Comparison of ENCODE assay signal across 27 cellular contexts in genomic region chrY:7815921-7816320, GRCh38.
"Had no signal": no experiment of that assay in that cellular context is flagged by ENCODE, and none has a peak within 500 bp of the region (broad histone marks: within the 10 kb centered on the region; RNA-seq: fewer than 3 reads in every experiment).

No MANE protein-coding gene starts in this region.

- H3K27me3 Mint-ChIP-seq: activated B cell treated with CpG ODN at 0.5 μM for 24 hours; activated CD4-positive, alpha-beta memory T cell treated with anti-CD3 and anti-CD28 coated beads, Interleukin-2, amount 10 ng/mL, durations not matched to agents 7 days and 5 days; activated CD4-positive, alpha-beta T cell treated with anti-CD3 and anti-CD28 coated beads for 36 hours; activated naive CD8-positive, alpha-beta T cell treated with anti-CD3 and anti-CD28 coated beads, Interleukin-2, amount 10 ng/mL, durations not matched to agents 7 days and 5 days; naive thymus-derived CD4-positive, alpha-beta T cell; stimulated activated naive CD8-positive, alpha-beta T cell treated with anti-CD3 and anti-CD28 coated beads, Interleukin-15, Interleukin-2, amounts not matched to agents 100 ng/mL and 50 ng/mL, for 24 hours; T-helper 17 cell had no signal

- H3K36me3 Mint-ChIP-seq: activated naive CD8-positive, alpha-beta T cell treated with anti-CD3 and anti-CD28 coated beads, Interleukin-2, amount 10 ng/mL, durations not matched to agents 7 days and 5 days; naive thymus-derived CD4-positive, alpha-beta T cell had no signal

- H3K36me3 ChIP-seq: cardiac muscle cell, esophagus muscularis mucosa, gastrocnemius medialis, left lung, ovary, prostate gland, right atrium auricular region, thyroid gland, upper lobe of right lung had no signal

- H3K27ac Mint-ChIP-seq: activated B cell treated with CpG ODN at 0.5 μM for 24 hours; activated CD4-positive, alpha-beta memory T cell treated with anti-CD3 and anti-CD28 coated beads, Interleukin-2, amount 10 ng/mL, durations not matched to agents 7 days and 5 days; activated CD4-positive, alpha-beta T cell treated with anti-CD3 and anti-CD28 coated beads for 36 hours; activated naive CD4-positive, alpha-beta T cell treated with anti-CD3 and anti-CD28 coated beads for 36 hours; activated naive CD8-positive, alpha-beta T cell treated with anti-CD3 and anti-CD28 coated beads, Interleukin-2, amount 10 ng/mL, durations not matched to agents 7 days and 5 days; activated T-cell treated with anti-CD3 and anti-CD28 coated beads, Interleukin-2, amount 50 U/mL, for 72 hours; naive thymus-derived CD4-positive, alpha-beta T cell; stimulated activated naive CD8-positive, alpha-beta T cell treated with anti-CD3 and anti-CD28 coated beads, Interleukin-15, Interleukin-2, amounts not matched to agents 100 ng/mL and 50 ng/mL, for 24 hours; T-helper 17 cell had no signal

- DNase-seq: activated B cell treated with CpG ODN at 0.5 μM for 24 hours; activated CD4-positive, alpha-beta memory T cell treated with anti-CD3 and anti-CD28 coated beads, Interleukin-2, amount 10 ng/mL, durations not matched to agents 7 days and 5 days; activated CD4-positive, alpha-beta T cell treated with anti-CD3 and anti-CD28 coated beads for 36 hours; activated effector memory CD4-positive, alpha-beta T cell treated with Interleukin-2 at 50 U/mL for 16 hours; activated naive CD4-positive, alpha-beta T cell treated with anti-CD3 and anti-CD28 coated beads for 36 hours; activated naive CD8-positive, alpha-beta T cell treated with anti-CD3 and anti-CD28 coated beads, Interleukin-2, amount 10 ng/mL, durations not matched to agents 7 days and 5 days; amniotic stem cell; effector CD8-positive, alpha-beta T cell; gastrocnemius medialis; hippocampal formation; kidney glomerular epithelial cell; left lung; naive thymus-derived CD4-positive, alpha-beta T cell; ovary; stimulated activated CD4-positive, alpha-beta T cell treated with anti-CD3 and anti-CD28 coated beads, Interleukin-12 subunit alpha, Interleukin-12 subunit beta, amount 100 ng/mL, for 4 hours; stimulated activated CD4-positive, alpha-beta T cell treated with anti-CD3 and anti-CD28 coated beads, Interleukin-4, amount 100 ng/mL, for 4 hours; substantia nigra; T-helper 17 cell; thyroid gland; upper lobe of right lung had no signal

- H3K9me3 Mint-ChIP-seq: activated B cell treated with CpG ODN at 0.5 μM for 24 hours; activated CD4-positive, alpha-beta memory T cell treated with anti-CD3 and anti-CD28 coated beads, Interleukin-2, amount 10 ng/mL, durations not matched to agents 7 days and 5 days; activated naive CD4-positive, alpha-beta T cell treated with anti-CD3 and anti-CD28 coated beads for 36 hours; activated naive CD8-positive, alpha-beta T cell treated with anti-CD3 and anti-CD28 coated beads, Interleukin-2, amount 10 ng/mL, durations not matched to agents 7 days and 5 days; activated T-cell treated with anti-CD3 and anti-CD28 coated beads, Interleukin-2, amount 50 U/mL, for 72 hours; naive thymus-derived CD4-positive, alpha-beta T cell; neural crest cell; stimulated activated naive CD8-positive, alpha-beta T cell treated with anti-CD3 and anti-CD28 coated beads, Interleukin-15, Interleukin-2, amounts not matched to agents 100 ng/mL and 50 ng/mL, for 24 hours had no signal

- H3K4me3 Mint-ChIP-seq: activated B cell treated with CpG ODN at 0.5 μM for 24 hours; activated CD4-positive, alpha-beta memory T cell treated with anti-CD3 and anti-CD28 coated beads, Interleukin-2, amount 10 ng/mL, durations not matched to agents 7 days and 5 days; activated CD4-positive, alpha-beta T cell treated with anti-CD3 and anti-CD28 coated beads for 36 hours; activated naive CD4-positive, alpha-beta T cell treated with anti-CD3 and anti-CD28 coated beads for 36 hours; activated naive CD8-positive, alpha-beta T cell treated with anti-CD3 and anti-CD28 coated beads, Interleukin-2, amount 10 ng/mL, durations not matched to agents 7 days and 5 days; activated T-cell treated with anti-CD3 and anti-CD28 coated beads, Interleukin-2, amount 50 U/mL, for 72 hours; naive thymus-derived CD4-positive, alpha-beta T cell; neural crest cell; stimulated activated naive CD8-positive, alpha-beta T cell treated with anti-CD3 and anti-CD28 coated beads, Interleukin-15, Interleukin-2, amounts not matched to agents 100 ng/mL and 50 ng/mL, for 24 hours; T-helper 17 cell had no signal

- H3K4me3 ChIP-seq: cardiac muscle cell, esophagus muscularis mucosa, gastrocnemius medialis, left lung, ovary, prostate gland, right atrium auricular region, thyroid gland, upper lobe of right lung had no signal

- H3K4me1 Mint-ChIP-seq: activated B cell treated with CpG ODN at 0.5 μM for 24 hours; activated naive CD8-positive, alpha-beta T cell treated with anti-CD3 and anti-CD28 coated beads, Interleukin-2, amount 10 ng/mL, durations not matched to agents 7 days and 5 days; naive thymus-derived CD4-positive, alpha-beta T cell; neural crest cell; T-helper 17 cell had no signal

- H3K4me1 ChIP-seq: esophagus muscularis mucosa, gastrocnemius medialis, left lung, prostate gland, right atrium auricular region, thyroid gland, upper lobe of right lung had no signal

- H3K27me3 ChIP-seq: cardiac muscle cell, esophagus muscularis mucosa, gastrocnemius medialis, left lung, ovary, right atrium auricular region, thyroid gland, upper lobe of right lung had no signal

- H3K27ac ChIP-seq: cardiac muscle cell, esophagus muscularis mucosa, gastrocnemius medialis, left lung, ovary, prostate gland, right atrium auricular region, thyroid gland, upper lobe of right lung had no signal

- ATAC-seq: gastrocnemius medialis; left lung; naive thymus-derived CD4-positive, alpha-beta T cell; T-helper 17 cell; upper lobe of right lung had no signal

- H3K9me3 ChIP-seq: esophagus muscularis mucosa, gastrocnemius medialis, left lung, ovary, prostate gland, right atrium auricular region, thyroid gland, upper lobe of right lung had no signal
